In the genomic region with DNA sequence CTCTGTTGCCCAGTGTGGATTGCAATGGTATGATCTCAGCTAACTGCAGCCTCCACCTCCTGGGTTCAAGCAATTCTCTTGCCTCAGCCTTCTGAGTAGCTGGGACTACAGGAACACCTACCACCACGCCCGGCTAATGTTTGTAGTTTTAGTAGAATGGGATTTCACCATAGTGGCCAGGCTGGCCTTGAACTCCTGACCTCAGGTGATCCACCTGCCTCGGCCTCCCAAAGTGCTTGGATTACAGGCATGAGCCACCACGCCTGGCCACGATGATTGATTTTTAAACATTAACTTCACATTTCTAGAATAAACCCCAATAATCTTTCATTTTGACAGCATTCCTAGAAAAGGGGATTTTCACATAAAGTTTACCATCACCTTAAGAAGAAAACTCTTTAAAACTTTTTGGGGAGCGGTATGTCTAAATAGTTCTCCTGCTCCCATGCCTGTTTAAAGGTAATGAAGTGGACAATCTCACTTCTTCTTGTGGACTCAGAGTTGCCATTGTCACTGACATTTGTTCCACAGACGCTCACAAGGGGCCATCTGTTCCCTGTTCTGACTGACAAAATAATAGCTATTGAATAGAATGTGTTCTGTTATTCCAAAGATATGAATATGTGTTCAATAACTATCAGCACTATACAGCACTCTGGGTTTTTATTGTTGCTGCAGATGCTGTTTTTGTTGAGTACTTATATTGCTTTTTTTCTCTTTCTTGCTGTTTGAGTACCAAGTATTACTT, we compare ENCODE assay signal across 1 cellular context.
TF ChIP-seq lines count a peak whose summit lies in the region.

No MANE protein-coding gene starts in this region.

TF ChIP-seq in HepG2, 621 proteins besides CTCF, POLR2A, EP300 and RAD21:
- TF ChIP-seq NR2F6 (IDR thresholded peaks at IDR 0.05) = no peak
- TF ChIP-seq NR2F6 (CRISPR knock-in tag; IDR thresholded peaks at IDR 0.05) = peak; percentile 34; the same call in 1 of the 2 replicates
- 0 out of 2 replicates have a peak, but pooled peaks have one; percentile 12 for TF ChIP-seq BHLHE40 (IDR thresholded peaks at IDR 0.05; ENCODE audit: low read length)
- no peak for TF ChIP-seq ZNF256 (CRISPR knock-in tag; conservative IDR thresholded peaks at IDR 0.05)
- TF ChIP-seq RBAK (CRISPR knock-in tag; IDR thresholded peaks at IDR 0.05) = no peak
- TF ChIP-seq CBFB (CRISPR knock-in tag; IDR thresholded peaks at IDR 0.05) = no peak
- no peak for TF ChIP-seq HNF1A (IDR thresholded peaks at IDR 0.05; ENCODE audit: low read depth)
- TF ChIP-seq HNF1A (CRISPR knock-in tag; IDR thresholded peaks at IDR 0.05; ENCODE audit: borderline replicate concordance) = no peak
- peak; percentile 54 for TF ChIP-seq RARA (CRISPR knock-in tag; IDR thresholded peaks at IDR 0.05)
